16 cellular contexts compared by ENCODE assay signal in genomic region chr22:49310354-49310753, GRCh38.
"Had no signal": no experiment of that assay in that cellular context is flagged by ENCODE, and none has a peak within 500 bp of the region (broad histone marks: within the 10 kb centered on the region; RNA-seq: fewer than 3 reads in every experiment).

No MANE protein-coding gene starts in this region.

- H3K4me1 Mint-ChIP-seq: memory B cell, nephron, T-cell had no signal

- H3K36me3 ChIP-seq: brain microvascular endothelial cell, left ventricle myocardium inferior, transverse colon had no signal

- H3K4me1 ChIP-seq: left ventricle myocardium inferior, transverse colon had no signal

- ATAC-seq: activated T-cell treated with anti-CD3 and anti-CD28 coated beads, Interleukin-2, amount 50 U/mL, for 72 hours; stimulated activated naive B cell treated with anti-CD40 and anti-IgM and Interleukin-4, amounts not matched to agents 10 μg/mL and 1 μg/mL and 100 μg/mL, for 72 hours; T-cell had no signal

- H3K9me3 Mint-ChIP-seq: activated T-cell treated with anti-CD3 and anti-CD28 coated beads, Interleukin-2, amount 50 U/mL, for 72 hours; memory B cell; nephron; stimulated activated naive B cell treated with anti-CD40 and anti-IgM and Interleukin-4, amounts not matched to agents 10 μg/mL and 1 μg/mL and 100 μg/mL, for 72 hours; T-cell had no signal

- DNase-seq: activated CD4-positive, alpha-beta T cell treated with anti-CD3 and anti-CD28 coated beads, Interleukin-2, amount 50 U/mL, for 48 hours; activated T-cell treated with anti-CD3 and anti-CD28 coated beads, Interleukin-2, amount 50 U/mL, for 72 hours; anterior cingulate cortex; brain microvascular endothelial cell; dermis blood vessel endothelial cell; erythroblast; left ventricle myocardium inferior; nucleus accumbens; stimulated activated CD4-positive, alpha-beta T cell treated with anti-CD3 and anti-CD28 coated beads, Interleukin-2, amount 100 ng/mL, for 48 hours; stimulated activated naive B cell treated with anti-CD40 and anti-IgM and Interleukin-4, amounts not matched to agents 10 μg/mL and 1 μg/mL and 100 μg/mL, for 72 hours; T-cell; T-helper 9 cell; transverse colon had no signal

- H3K27ac ChIP-seq: brain microvascular endothelial cell, left ventricle myocardium inferior, SK-N-MC, transverse colon had no signal

- H3K27me3 ChIP-seq: brain microvascular endothelial cell had no signal

- H3K36me3 Mint-ChIP-seq: memory B cell; stimulated activated naive B cell treated with anti-CD40 and anti-IgM and Interleukin-4, amounts not matched to agents 10 μg/mL and 1 μg/mL and 100 μg/mL, for 72 hours; T-cell had no signal

- H3K27ac Mint-ChIP-seq: activated T-cell treated with anti-CD3 and anti-CD28 coated beads, Interleukin-2, amount 50 U/mL, for 72 hours; memory B cell; nephron; stimulated activated naive B cell treated with anti-CD40 and anti-IgM and Interleukin-4, amounts not matched to agents 10 μg/mL and 1 μg/mL and 100 μg/mL, for 72 hours; T-cell had no signal

- H3K4me3 ChIP-seq: left ventricle myocardium inferior, SK-N-MC, transverse colon had no signal

- H3K9me3 ChIP-seq: left ventricle myocardium inferior, transverse colon had no signal

- H3K4me3 Mint-ChIP-seq: activated T-cell treated with anti-CD3 and anti-CD28 coated beads, Interleukin-2, amount 50 U/mL, for 72 hours; memory B cell; nephron; stimulated activated naive B cell treated with anti-CD40 and anti-IgM and Interleukin-4, amounts not matched to agents 10 μg/mL and 1 μg/mL and 100 μg/mL, for 72 hours; T-cell had no signal
